Comparison of ENCODE assay signal across 1 cellular context in the genomic region with DNA sequence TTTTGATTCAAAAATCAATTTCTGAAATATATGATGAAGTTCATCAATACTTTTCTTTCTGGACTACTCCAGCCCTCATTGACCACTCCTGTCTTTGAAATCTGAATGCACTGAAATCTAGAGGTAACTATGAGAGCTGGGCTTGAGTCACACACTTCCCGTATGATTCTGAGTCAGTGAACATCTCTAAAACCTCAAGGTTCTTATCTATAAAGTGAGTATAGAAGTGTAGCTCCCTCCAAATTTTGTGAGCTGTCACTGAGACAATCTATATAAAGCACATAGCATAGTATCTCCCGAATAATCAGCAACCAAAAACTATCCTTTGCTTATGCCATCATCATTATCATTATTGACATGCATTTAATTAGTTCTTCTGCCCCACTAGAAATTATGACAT.
TF ChIP-seq lines count a peak whose summit lies in the region.

No MANE protein-coding gene starts in this region.

TF ChIP-seq in K562, 482 proteins besides CTCF, POLR2A, EP300 and RAD21 (continued from another document):
- TF ChIP-seq, protein P1, sequence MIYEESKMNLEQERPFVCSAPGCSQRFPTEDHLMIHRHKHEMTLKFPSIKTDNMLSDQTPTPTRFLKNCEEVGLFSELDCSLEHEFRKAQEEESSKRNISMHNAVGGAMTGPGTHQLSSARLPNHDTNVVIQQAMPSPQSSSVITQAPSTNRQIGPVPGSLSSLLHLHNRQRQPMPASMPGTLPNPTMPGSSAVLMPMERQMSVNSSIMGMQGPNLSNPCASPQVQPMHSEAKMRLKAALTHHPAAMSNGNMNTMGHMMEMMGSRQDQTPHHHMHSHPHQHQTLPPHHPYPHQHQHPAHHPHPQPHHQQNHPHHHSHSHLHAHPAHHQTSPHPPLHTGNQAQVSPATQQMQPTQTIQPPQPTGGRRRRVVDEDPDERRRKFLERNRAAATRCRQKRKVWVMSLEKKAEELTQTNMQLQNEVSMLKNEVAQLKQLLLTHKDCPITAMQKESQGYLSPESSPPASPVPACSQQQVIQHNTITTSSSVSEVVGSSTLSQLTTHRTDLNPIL (CRISPR knock-in tag; IDR thresholded peaks at IDR 0.05), result no peak
- TF ChIP-seq, protein P2, sequence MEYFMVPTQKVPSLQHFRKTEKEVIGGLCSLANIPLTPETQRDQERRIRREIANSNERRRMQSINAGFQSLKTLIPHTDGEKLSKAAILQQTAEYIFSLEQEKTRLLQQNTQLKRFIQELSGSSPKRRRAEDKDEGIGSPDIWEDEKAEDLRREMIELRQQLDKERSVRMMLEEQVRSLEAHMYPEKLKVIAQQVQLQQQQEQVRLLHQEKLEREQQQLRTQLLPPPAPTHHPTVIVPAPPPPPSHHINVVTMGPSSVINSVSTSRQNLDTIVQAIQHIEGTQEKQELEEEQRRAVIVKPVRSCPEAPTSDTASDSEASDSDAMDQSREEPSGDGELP (CRISPR knock-in tag; IDR thresholded peaks at IDR 0.05; ENCODE audit: borderline replicate concordance), result no peak
- TF ChIP-seq ZNF124 (CRISPR knock-in tag; IDR thresholded peaks at IDR 0.05) (no peak), ZBTB8A (IDR thresholded peaks at IDR 0.05; ENCODE audit: partially characterized antibody) (no peak), HDAC3 (IDR thresholded peaks at IDR 0.05; ENCODE audit: borderline replicate concordance, partially characterized antibody) (no peak), ZBTB49 (CRISPR knock-in tag; IDR thresholded peaks at IDR 0.05; ENCODE audit: borderline replicate concordance) (no peak), ZNF23 (CRISPR knock-in tag; IDR thresholded peaks at IDR 0.05) (no peak), CREM (IDR thresholded peaks at IDR 0.05; ENCODE audit: low read depth) (no peak), MEF2D (tag; conservative IDR thresholded peaks at IDR 0.05; ENCODE audit: low read depth) (no peak), ID3 (CRISPR knock-in tag; IDR thresholded peaks at IDR 0.05) (no peak), ID3 (tag; IDR thresholded peaks at IDR 0.05) (no peak), ZSCAN32 (CRISPR knock-in tag; IDR thresholded peaks at IDR 0.05) (no peak), DMBX1 (CRISPR knock-in tag; IDR thresholded peaks at IDR 0.05; ENCODE audit: borderline replicate concordance) (no peak), ASH1L (IDR thresholded peaks at IDR 0.05; ENCODE audit: borderline replicate concordance, low read depth, partially characterized antibody) (no peak), FOXA1 (IDR thresholded peaks at IDR 0.05; ENCODE audit: borderline replicate concordance) (no peak), ZBTB9 (CRISPR knock-in tag; IDR thresholded peaks at IDR 0.05) (no peak), ZEB2 (IDR thresholded peaks at IDR 0.05) (no peak), ATF1 (CRISPR knock-in tag; IDR thresholded peaks at IDR 0.05) (no peak), ATF1 (tag; IDR thresholded peaks at IDR 0.05) (no peak), ETV6 (IDR thresholded peaks at IDR 0.05; ENCODE audit: borderline replicate concordance in 1 of 2, low read depth in 2 of 2, low read length in 1 of 2) (no peak), ETV6 (CRISPR knock-in tag; IDR thresholded peaks at IDR 0.05; ENCODE audit: borderline replicate concordance) (no peak), MED1 (CRISPR knock-in tag; IDR thresholded peaks at IDR 0.05; ENCODE audit: borderline replicate concordance) (no peak), EP400 (IDR thresholded peaks at IDR 0.05) (no peak), KLF6 (CRISPR knock-in tag; IDR thresholded peaks at IDR 0.05; ENCODE audit: borderline replicate concordance) (no peak), USF1 (CRISPR knock-in tag; IDR thresholded peaks at IDR 0.05) (no peak), MEIS2 (IDR thresholded peaks at IDR 0.05; ENCODE audit: partially characterized antibody) (peak; percentile 50), NR2C2 (CRISPR knock-in tag; IDR thresholded peaks at IDR 0.05) (no peak), NR2C2 (tag; IDR thresholded peaks at IDR 0.05) (no peak), MYC (IDR thresholded peaks at IDR 0.05; ENCODE audit: low read depth, low read length) (no peak), MYC (CRISPR knock-in tag; IDR thresholded peaks at IDR 0.05; ENCODE audit: borderline replicate concordance, low read depth) (no peak)
- TF ChIP-seq, protein P3, sequence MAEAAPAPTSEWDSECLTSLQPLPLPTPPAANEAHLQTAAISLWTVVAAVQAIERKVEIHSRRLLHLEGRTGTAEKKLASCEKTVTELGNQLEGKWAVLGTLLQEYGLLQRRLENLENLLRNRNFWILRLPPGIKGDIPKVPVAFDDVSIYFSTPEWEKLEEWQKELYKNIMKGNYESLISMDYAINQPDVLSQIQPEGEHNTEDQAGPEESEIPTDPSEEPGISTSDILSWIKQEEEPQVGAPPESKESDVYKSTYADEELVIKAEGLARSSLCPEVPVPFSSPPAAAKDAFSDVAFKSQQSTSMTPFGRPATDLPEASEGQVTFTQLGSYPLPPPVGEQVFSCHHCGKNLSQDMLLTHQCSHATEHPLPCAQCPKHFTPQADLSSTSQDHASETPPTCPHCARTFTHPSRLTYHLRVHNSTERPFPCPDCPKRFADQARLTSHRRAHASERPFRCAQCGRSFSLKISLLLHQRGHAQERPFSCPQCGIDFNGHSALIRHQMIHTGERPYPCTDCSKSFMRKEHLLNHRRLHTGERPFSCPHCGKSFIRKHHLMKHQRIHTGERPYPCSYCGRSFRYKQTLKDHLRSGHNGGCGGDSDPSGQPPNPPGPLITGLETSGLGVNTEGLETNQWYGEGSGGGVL (CRISPR knock-in tag; IDR thresholded peaks at IDR 0.05), result no peak
- TF ChIP-seq, protein P4, sequence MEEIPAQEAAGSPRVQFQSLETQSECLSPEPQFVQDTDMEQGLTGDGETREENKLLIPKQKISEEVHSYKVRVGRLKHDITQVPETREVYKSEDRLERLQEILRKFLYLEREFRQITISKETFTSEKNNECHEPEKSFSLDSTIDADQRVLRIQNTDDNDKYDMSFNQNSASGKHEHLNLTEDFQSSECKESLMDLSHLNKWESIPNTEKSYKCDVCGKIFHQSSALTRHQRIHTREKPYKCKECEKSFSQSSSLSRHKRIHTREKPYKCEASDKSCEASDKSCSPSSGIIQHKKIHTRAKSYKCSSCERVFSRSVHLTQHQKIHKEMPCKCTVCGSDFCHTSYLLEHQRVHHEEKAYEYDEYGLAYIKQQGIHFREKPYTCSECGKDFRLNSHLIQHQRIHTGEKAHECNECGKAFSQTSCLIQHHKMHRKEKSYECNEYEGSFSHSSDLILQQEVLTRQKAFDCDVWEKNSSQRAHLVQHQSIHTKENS (CRISPR knock-in tag; IDR thresholded peaks at IDR 0.05), result no peak
- TF ChIP-seq, protein P5, sequence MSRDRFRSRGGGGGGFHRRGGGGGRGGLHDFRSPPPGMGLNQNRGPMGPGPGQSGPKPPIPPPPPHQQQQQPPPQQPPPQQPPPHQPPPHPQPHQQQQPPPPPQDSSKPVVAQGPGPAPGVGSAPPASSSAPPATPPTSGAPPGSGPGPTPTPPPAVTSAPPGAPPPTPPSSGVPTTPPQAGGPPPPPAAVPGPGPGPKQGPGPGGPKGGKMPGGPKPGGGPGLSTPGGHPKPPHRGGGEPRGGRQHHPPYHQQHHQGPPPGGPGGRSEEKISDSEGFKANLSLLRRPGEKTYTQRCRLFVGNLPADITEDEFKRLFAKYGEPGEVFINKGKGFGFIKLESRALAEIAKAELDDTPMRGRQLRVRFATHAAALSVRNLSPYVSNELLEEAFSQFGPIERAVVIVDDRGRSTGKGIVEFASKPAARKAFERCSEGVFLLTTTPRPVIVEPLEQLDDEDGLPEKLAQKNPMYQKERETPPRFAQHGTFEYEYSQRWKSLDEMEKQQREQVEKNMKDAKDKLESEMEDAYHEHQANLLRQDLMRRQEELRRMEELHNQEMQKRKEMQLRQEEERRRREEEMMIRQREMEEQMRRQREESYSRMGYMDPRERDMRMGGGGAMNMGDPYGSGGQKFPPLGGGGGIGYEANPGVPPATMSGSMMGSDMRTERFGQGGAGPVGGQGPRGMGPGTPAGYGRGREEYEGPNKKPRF (IDR thresholded peaks at IDR 0.05; ENCODE audit: low read depth, low read length), result no peak
- TF ChIP-seq, protein P6, sequence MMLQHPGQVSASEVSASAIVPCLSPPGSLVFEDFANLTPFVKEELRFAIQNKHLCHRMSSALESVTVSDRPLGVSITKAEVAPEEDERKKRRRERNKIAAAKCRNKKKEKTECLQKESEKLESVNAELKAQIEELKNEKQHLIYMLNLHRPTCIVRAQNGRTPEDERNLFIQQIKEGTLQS (IDR thresholded peaks at IDR 0.05), result peak; percentile 61; the same call in 1 of the 2 replicates
- TF ChIP-seq, protein P6 (CRISPR knock-in tag; conservative IDR thresholded peaks at IDR 0.05), result no peak
